17 cellular contexts compared by ENCODE assay signal in the genomic region with DNA sequence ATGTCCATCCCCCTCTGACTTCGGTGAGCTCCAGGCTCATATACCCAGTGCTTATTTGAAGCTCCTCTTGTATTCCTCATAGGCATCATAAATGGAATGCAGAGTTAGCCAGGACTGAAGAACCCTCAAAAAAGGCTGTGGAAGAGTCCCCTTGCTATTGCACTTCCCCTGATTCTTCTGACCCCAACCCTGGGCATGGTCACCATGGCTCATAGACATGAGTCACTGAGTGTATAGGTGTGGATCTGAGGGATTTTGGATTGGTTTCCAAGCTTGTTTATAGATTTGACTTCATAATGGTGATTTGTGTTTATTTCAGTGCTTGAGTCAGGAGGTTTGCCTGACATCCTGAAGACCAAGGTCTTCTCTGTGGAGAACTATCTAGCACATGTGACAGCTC.
A peak's percentile ranks its signal among the peaks of the same experiment; 100 is the strongest.
DNase-seq lines count a peak whose midpoint lies in the region; ATAC-seq and TF ChIP-seq lines count a peak whose summit lies in the region.
"Had no signal": no experiment of that assay in that cellular context is flagged by ENCODE, and none has a peak within 500 bp of the region (broad histone marks: within the 10 kb centered on the region; RNA-seq: fewer than 3 reads in every experiment).

No MANE protein-coding gene starts in this region.

- in situ Hi-C loops in IMR-90 (cut with MboI; ENCODE audit: low sequenced_read_pairs): no loop called here

- no peaks in the 10 kb centered on the region for H3K9me3 ChIP-seq in IMR-90 (ENCODE audit: control insufficient read depth, insufficient read depth, low read length)
- H3K9me3 ChIP-seq: BLaER1 treated with 17β-estradiol and CSF1 and Interleukin-3, amounts not matched to agents 10 nM and 100 nM; tibial nerve had no signal

- no TSS peak for BruUV-seq in IMR-90 (replicated peaks; lab: Mats Ljungman, UMichigan)

- H2BK20ac ChIP-seq in IMR-90 (ENCODE audit: low read depth, low read length): peak overlapping the region; percentile 77; the same call in 1 of the 2 replicates

- H2BK120ac ChIP-seq in IMR-90 (ENCODE audit: low read depth, low read length): peak overlapping the region; percentile 88

- no peak overlapping the region for H3K4me3 ChIP-seq in IMR-90 (ENCODE audit: insufficient read depth, low read depth, low read length)
- H3K4me3 ChIP-seq: BLaER1 treated with 17β-estradiol and CSF1 and Interleukin-3, amounts not matched to agents 10 nM and 100 nM; neural progenitor cell; tibial nerve had no signal

- no peak overlapping the region for H2AK9ac ChIP-seq in IMR-90 (replicated peaks; ENCODE audit: low read depth, low read length, poor library complexity)

- dilution Hi-C loops in IMR-90 (cut with HindIII; ENCODE audit: low sequenced_read_pairs, unreplicated experiment): no loop called here

- no peak overlapping the region for H3K9ac ChIP-seq in IMR-90 (ENCODE audit: low read depth, low read length)
- H3K9ac ChIP-seq: BLaER1 treated with 17β-estradiol and CSF1 and Interleukin-3, amounts not matched to agents 10 nM and 100 nM; neural progenitor cell had no signal

- peak overlapping the region; percentile 82 for H3K14ac ChIP-seq in IMR-90 (replicated peaks; ENCODE audit: low read depth, low read length)

- TF ChIP-seq CTCF in IMR-90 (conservative IDR thresholded peaks at IDR 0.05; ENCODE audit: low read depth, low read length) (no peak), natural killer cell (IDR thresholded peaks at IDR 0.05) (no peak)

- H4K91ac ChIP-seq in IMR-90 (ENCODE audit: insufficient read depth, low read depth, low read length): peak overlapping the region; percentile 14

- H4K5ac ChIP-seq in IMR-90 (ENCODE audit: low read depth, low read length): peak overlapping the region; percentile 79

- H3K79me1 ChIP-seq in IMR-90 (ENCODE audit: low read depth in 1 of 2, low read length in 2 of 2): peaks cover 14 to 24% of the 10 kb centered on the region in 2 experiments

- no CpG with 5 or more reads among the region's 1 CpG for WGBS in IMR-90 (ENCODE audit: extremely low coverage in 2 of 2, insufficient read length in 1 of 2), 2 experiments

- H3K23ac ChIP-seq in IMR-90 (ENCODE audit: low read depth, low read length): peak overlapping the region; percentile 60; the same call in 1 of the 2 replicates

- no peak for DNase-seq in T-helper 1 cell
- DNase-seq in IMR-90: peak; percentile 67
- DNase-seq in activated naive CD8-positive, alpha-beta T cell treated with anti-CD3 and anti-CD28 coated beads, Interleukin-2, amount 10 ng/mL, durations not matched to agents 7 days and 5 days: no peak
- no peak for DNase-seq in natural killer cell
- DNase-seq in stimulated activated naive B cell treated with anti-CD40 and anti-IgM and Interleukin-4, amounts not matched to agents 10 μg/mL and 1 μg/mL and 100 μg/mL, for 72 hours: no peak
- DNase-seq: activated naive CD4-positive, alpha-beta T cell treated with anti-CD3 and anti-CD28 coated beads for 36 hours; DMS 273 treated with DMSO at 0.1 percent for 48 hours; midbrain; NCI-H1092; NCI-H69; OCI-M1 had no signal

- peak overlapping the region; percentile 46; the same call in 1 of the 2 replicates for H3K18ac ChIP-seq in IMR-90 (ENCODE audit: low read depth, low read length)

- H3K36me3 ChIP-seq in IMR-90 (ENCODE audit: control insufficient read depth, insufficient read depth, low read length): no peaks in the 10 kb centered on the region
- H3K36me3 ChIP-seq: BLaER1 treated with 17β-estradiol and CSF1 and Interleukin-3, amounts not matched to agents 10 nM and 100 nM; neural progenitor cell; tibial nerve had no signal

- H3K27ac ChIP-seq in IMR-90 (ENCODE audit: insufficient read depth, low read length): peak overlapping the region; percentile 2; the same call in 1 of the 2 replicates
- H3K27ac ChIP-seq: neural progenitor cell, tibial nerve had no signal

- H3K27me3 Mint-ChIP-seq in T-helper 1 cell treated with Interleukin-12 subunit alpha and Interleukin-12 subunit beta and Interleukin-4 antibody, amounts not matched to agents 30 μg/mL and 1 μg/mL, for 36 hours (ENCODE audit: low read depth): no peaks in the 10 kb centered on the region
- H3K27me3 Mint-ChIP-seq in activated naive CD8-positive, alpha-beta T cell treated with anti-CD3 and anti-CD28 coated beads, Interleukin-2, amount 10 ng/mL, durations not matched to agents 7 days and 5 days: no peaks in the 10 kb centered on the region
- no peaks in the 10 kb centered on the region for H3K27me3 Mint-ChIP-seq in natural killer cell (ENCODE audit: low read depth in 2 of 2)
- H3K27me3 Mint-ChIP-seq in stimulated activated naive B cell treated with anti-CD40 and anti-IgM and Interleukin-4, amounts not matched to agents 10 μg/mL and 1 μg/mL and 100 μg/mL, for 72 hours: no peaks in the 10 kb centered on the region

- TF ChIP-seq POLR2A in IMR-90 (IDR thresholded peaks at IDR 0.05; ENCODE audit: low read depth, low read length): no peak

- intact Hi-C loops in IMR-90 (cut with micrococcal nuclease): loop anchor here (5.0 kb wide), 4 partner anchors 39 to 99 kb away; a partner anchor contains a TSS
- intact Hi-C loops in natural killer cell (cut with micrococcal nuclease): loop anchor here (1.0 to 5.0 kb wide), 3 partner anchors 91 to 190 kb away; a partner anchor contains a TSS

- peak overlapping the region; percentile 37 for H2AK5ac ChIP-seq in IMR-90 (ENCODE audit: low read depth, low read length)

- no peaks in the 10 kb centered on the region for H3K9me3 Mint-ChIP-seq in T-helper 1 cell treated with Interleukin-12 subunit alpha and Interleukin-12 subunit beta and Interleukin-4 antibody, amounts not matched to agents 30 μg/mL and 1 μg/mL, for 36 hours
- H3K9me3 Mint-ChIP-seq in activated naive CD8-positive, alpha-beta T cell treated with anti-CD3 and anti-CD28 coated beads, Interleukin-2, amount 10 ng/mL, durations not matched to agents 7 days and 5 days: peaks cover 3% of the 10 kb centered on the region
- peaks cover 0 to 2% of the 10 kb centered on the region in 2 donors for H3K9me3 Mint-ChIP-seq in natural killer cell
- no peaks in the 10 kb centered on the region for H3K9me3 Mint-ChIP-seq in stimulated activated naive B cell treated with anti-CD40 and anti-IgM and Interleukin-4, amounts not matched to agents 10 μg/mL and 1 μg/mL and 100 μg/mL, for 72 hours
- H3K9me3 Mint-ChIP-seq: activated naive CD4-positive, alpha-beta T cell treated with anti-CD3 and anti-CD28 coated beads for 36 hours; neural progenitor cell had no signal

- peak overlapping the region; percentile 12 to 80; a peak in 2 of 4 replicates for H4K8ac ChIP-seq in IMR-90 (ENCODE audit: low read depth in 2 of 2, low read length in 2 of 2)

- ATAC-seq in IMR-90 (ENCODE audit: low read depth) (peak; percentile 25), natural killer cell (peak in 1 of 3 donors; percentile 15), HG02870 (IDR thresholded peaks at IDR 0.05; ENCODE audit: unreplicated experiment) (no peak), GM18861 (IDR thresholded peaks at IDR 0.05; ENCODE audit: unreplicated experiment) (no peak)
- no peak for ATAC-seq in activated naive CD8-positive, alpha-beta T cell treated with anti-CD3 and anti-CD28 coated beads, Interleukin-2, amount 10 ng/mL, durations not matched to agents 7 days and 5 days (ENCODE audit: low read depth)
- no peak for ATAC-seq in stimulated activated naive B cell treated with anti-CD40 and anti-IgM and Interleukin-4, amounts not matched to agents 10 μg/mL and 1 μg/mL and 100 μg/mL, for 72 hours (replicated peaks)

- CTCF ChIA-PET in IMR-90 (lab: Yijun Ruan, JAX): interaction anchor here (1.4 kb wide), 1 partner anchor 69 kb away, joined by 3 read pairs; no protein-coding TSS in a partner anchor

- H3K4me1 Mint-ChIP-seq in T-helper 1 cell treated with Interleukin-12 subunit alpha and Interleukin-12 subunit beta and Interleukin-4 antibody, amounts not matched to agents 30 μg/mL and 1 μg/mL, for 36 hours (ENCODE audit: low read depth): peaks cover 25% of the 10 kb centered on the region
- H3K4me1 Mint-ChIP-seq in activated naive CD8-positive, alpha-beta T cell treated with anti-CD3 and anti-CD28 coated beads, Interleukin-2, amount 10 ng/mL, durations not matched to agents 7 days and 5 days: peaks cover 32% of the 10 kb centered on the region
- peaks cover 38% of the 10 kb centered on the region in 2 donors for H3K4me1 Mint-ChIP-seq in natural killer cell
- peaks cover 21 to 48% of the 10 kb centered on the region in 2 donors for H3K4me1 Mint-ChIP-seq in stimulated activated naive B cell treated with anti-CD40 and anti-IgM and Interleukin-4, amounts not matched to agents 10 μg/mL and 1 μg/mL and 100 μg/mL, for 72 hours
- H3K4me1 Mint-ChIP-seq: neural progenitor cell had no signal

- no peaks in the 10 kb centered on the region for H4K20me1 ChIP-seq in IMR-90 (ENCODE audit: insufficient read depth, low read length)
- H4K20me1 ChIP-seq: BLaER1 treated with 17β-estradiol and CSF1 and Interleukin-3, amounts not matched to agents 10 nM and 100 nM had no signal

- peak overlapping the region; percentile 25 for H2AFZ ChIP-seq in IMR-90 (replicated peaks; ENCODE audit: low read length, poor library complexity)
- H2AFZ ChIP-seq: neural progenitor cell had no signal

- 0 out of 3 replicates have a peak overlapping the region, but pooled peaks have one; percentile 1 for H2BK15ac ChIP-seq in IMR-90 (ENCODE audit: low read depth, low read length)

- H3K4ac ChIP-seq in IMR-90 (ENCODE audit: low read depth, low read length): peak overlapping the region; percentile 86

- no peak for TF ChIP-seq RAD21 in IMR-90 (IDR thresholded peaks at IDR 0.05; ENCODE audit: low read length)

- peaks cover 16% of the 10 kb centered on the region for H3K4me1 ChIP-seq in IMR-90 (ENCODE audit: control insufficient read depth, insufficient read depth, low read length)
- H3K4me1 ChIP-seq: neural progenitor cell had no signal

- peaks cover 17% of the 10 kb centered on the region for H3K9me1 ChIP-seq in IMR-90 (ENCODE audit: insufficient read depth, low read length)

- peaks cover 8% of the 10 kb centered on the region for H3K36me3 Mint-ChIP-seq in T-helper 1 cell treated with Interleukin-12 subunit alpha and Interleukin-12 subunit beta and Interleukin-4 antibody, amounts not matched to agents 30 μg/mL and 1 μg/mL, for 36 hours (ENCODE audit: low read depth)
- peaks cover 15% of the 10 kb centered on the region for H3K36me3 Mint-ChIP-seq in activated naive CD8-positive, alpha-beta T cell treated with anti-CD3 and anti-CD28 coated beads, Interleukin-2, amount 10 ng/mL, durations not matched to agents 7 days and 5 days
- H3K36me3 Mint-ChIP-seq in natural killer cell: peaks cover 6% of the 10 kb centered on the region
- peaks cover 0 to 4% of the 10 kb centered on the region in 2 donors for H3K36me3 Mint-ChIP-seq in stimulated activated naive B cell treated with anti-CD40 and anti-IgM and Interleukin-4, amounts not matched to agents 10 μg/mL and 1 μg/mL and 100 μg/mL, for 72 hours
- H3K36me3 Mint-ChIP-seq: neural progenitor cell had no signal

- H2BK5ac ChIP-seq in IMR-90 (ENCODE audit: low read depth, low read length, poor library complexity, severe bottlenecking): peak overlapping the region; percentile 87

- peak overlapping the region; percentile 25 for H3K4me3 Mint-ChIP-seq in T-helper 1 cell treated with Interleukin-12 subunit alpha and Interleukin-12 subunit beta and Interleukin-4 antibody, amounts not matched to agents 30 μg/mL and 1 μg/mL, for 36 hours
- H3K4me3 Mint-ChIP-seq in activated naive CD8-positive, alpha-beta T cell treated with anti-CD3 and anti-CD28 coated beads, Interleukin-2, amount 10 ng/mL, durations not matched to agents 7 days and 5 days: peak overlapping the region; percentile 61
- H3K4me3 Mint-ChIP-seq in natural killer cell: peak overlapping the region; percentile 63
- H3K4me3 Mint-ChIP-seq in stimulated activated naive B cell treated with anti-CD40 and anti-IgM and Interleukin-4, amounts not matched to agents 10 μg/mL and 1 μg/mL and 100 μg/mL, for 72 hours: no peak overlapping the region

- peak overlapping the region; percentile 20; the same call in 1 of the 2 replicates for H3K4me2 ChIP-seq in IMR-90 (ENCODE audit: low read depth, low read length)
- H3K4me2 ChIP-seq: neural progenitor cell had no signal

- H3K27ac Mint-ChIP-seq in T-helper 1 cell treated with Interleukin-12 subunit alpha and Interleukin-12 subunit beta and Interleukin-4 antibody, amounts not matched to agents 30 μg/mL and 1 μg/mL, for 36 hours: peak overlapping the region; percentile 59
- H3K27ac Mint-ChIP-seq in activated naive CD8-positive, alpha-beta T cell treated with anti-CD3 and anti-CD28 coated beads, Interleukin-2, amount 10 ng/mL, durations not matched to agents 7 days and 5 days: peak overlapping the region; percentile 44
- H3K27ac Mint-ChIP-seq in natural killer cell: peak overlapping the region; percentile 80 to 96
- H3K27ac Mint-ChIP-seq in stimulated activated naive B cell treated with anti-CD40 and anti-IgM and Interleukin-4, amounts not matched to agents 10 μg/mL and 1 μg/mL and 100 μg/mL, for 72 hours: no peak overlapping the region
- H3K27ac Mint-ChIP-seq: neural progenitor cell had no signal

- POLR2A ChIA-PET in IMR-90 (lab: Charles Lee; ENCODE audit: unreplicated experiment): interaction anchor here (0.8 kb wide), 1 partner anchor 100 kb away, joined by 4 read pairs; no protein-coding TSS in a partner anchor
- POLR2A ChIA-PET in activated naive CD8-positive, alpha-beta T cell treated with anti-CD3 and anti-CD28 coated beads, Interleukin-2, amount 10 ng/mL, durations not matched to agents 7 days and 5 days (lab: Charles Lee): interaction anchor here (0.9 to 3.7 kb wide), 9 partner anchors 11 to 138 kb away, joined by 3 to 40 read pairs (median 5); no protein-coding TSS in a partner anchor

- no peaks in the 10 kb centered on the region for H3K27me3 ChIP-seq in IMR-90 (ENCODE audit: control insufficient read depth, insufficient read depth, low read length)
- H3K27me3 ChIP-seq: BLaER1 treated with 17β-estradiol and CSF1 and Interleukin-3, amounts not matched to agents 10 nM and 100 nM; neural progenitor cell; tibial nerve had no signal

- no peak overlapping the region for H3K56ac ChIP-seq in IMR-90 (ENCODE audit: extremely low read depth, insufficient read depth, low read length)

Comparison
In these comparisons a context has a peak if more than half of its experiments do, and no peak if none do; other contexts are left out.
1. H3K4me3 Mint-ChIP-seq: peak in T-helper 1 cell treated with Interleukin-12 subunit alpha and Interleukin-12 subunit beta and Interleukin-4 antibody, amounts not matched to agents 30 μg/mL and 1 μg/mL, for 36 hours (single experiment), activated naive CD8-positive, alpha-beta T cell treated with anti-CD3 and anti-CD28 coated beads, Interleukin-2, amount 10 ng/mL, durations not matched to agents 7 days and 5 days (single experiment) and natural killer cell (single experiment); none in stimulated activated naive B cell treated with anti-CD40 and anti-IgM and Interleukin-4, amounts not matched to agents 10 μg/mL and 1 μg/mL and 100 μg/mL, for 72 hours (0 of 2).